Comparison of ENCODE assay signal across 1 cellular context in the genomic region with DNA sequence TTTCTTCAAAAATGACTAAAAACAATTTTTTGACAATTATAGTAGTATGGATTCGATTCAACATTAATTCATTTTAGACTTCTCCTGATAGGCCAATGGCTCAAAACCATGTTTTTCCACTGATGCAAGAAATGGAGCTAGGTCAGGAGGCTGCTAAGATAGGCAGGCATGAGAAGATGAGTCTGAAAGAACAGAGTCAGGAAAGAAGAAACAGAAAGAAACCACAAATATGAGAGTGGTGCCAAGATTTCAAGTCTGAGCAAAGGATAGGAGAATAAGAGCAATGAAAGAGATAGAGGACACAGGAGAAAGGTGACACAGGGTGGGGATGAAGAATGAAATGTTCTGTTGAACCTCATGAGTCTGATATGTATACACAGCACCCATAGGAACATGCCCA.
TF ChIP-seq lines count a peak whose summit lies in the region.

No MANE protein-coding gene starts in this region.

TF ChIP-seq in WTC11, 78 proteins besides CTCF, POLR2A, EP300 and RAD21 (continued from another document):
- no peak for TF ChIP-seq STAT6 (CRISPR knock-in tag; conservative IDR thresholded peaks at IDR 0.05; ENCODE audit: low read depth)
- TF ChIP-seq, protein P1, sequence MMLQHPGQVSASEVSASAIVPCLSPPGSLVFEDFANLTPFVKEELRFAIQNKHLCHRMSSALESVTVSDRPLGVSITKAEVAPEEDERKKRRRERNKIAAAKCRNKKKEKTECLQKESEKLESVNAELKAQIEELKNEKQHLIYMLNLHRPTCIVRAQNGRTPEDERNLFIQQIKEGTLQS (CRISPR knock-in tag; conservative IDR thresholded peaks at IDR 0.05), result no peak
